2 cellular contexts compared by ENCODE assay signal in the genomic region with DNA sequence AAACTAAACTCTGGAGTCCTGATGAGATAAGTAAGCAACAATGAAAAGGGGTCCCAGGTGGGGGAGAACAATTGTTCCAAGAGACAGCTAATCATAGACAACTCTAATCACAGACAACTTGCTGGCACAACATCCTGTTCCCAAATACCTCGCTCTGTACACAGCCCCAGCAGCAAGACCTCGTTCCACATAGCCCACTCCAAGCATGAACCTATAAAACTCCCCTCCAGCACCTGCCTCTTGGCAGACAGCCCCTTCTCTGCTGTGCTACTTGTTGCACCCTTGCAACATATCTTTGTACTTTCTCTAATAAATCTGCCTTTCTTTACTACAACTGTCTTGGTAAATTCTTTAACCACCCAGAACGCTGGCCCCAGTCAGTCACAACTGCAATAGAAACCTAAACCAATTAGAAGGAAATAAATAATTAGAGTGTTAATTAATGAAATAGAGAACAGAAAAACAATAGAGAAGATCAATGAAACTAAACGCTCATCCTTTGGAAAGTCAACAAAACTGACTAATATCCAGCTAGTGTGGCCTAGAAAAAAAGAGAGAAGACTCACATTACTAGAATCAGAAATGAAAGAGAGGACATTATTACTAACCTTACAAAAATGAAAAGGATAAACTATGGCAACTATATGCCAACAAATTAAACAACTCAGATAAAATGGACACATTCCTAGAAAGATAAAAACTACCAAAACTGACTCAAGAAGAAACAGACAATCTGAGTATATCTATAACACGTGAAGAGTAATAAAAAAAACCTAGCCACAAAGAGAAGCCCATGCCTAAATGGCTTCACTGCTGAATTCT.
TF ChIP-seq lines count a peak whose summit lies in the region.

No MANE protein-coding gene starts in this region.

TF ChIP-seq in HEK293, 187 proteins besides CTCF, POLR2A, EP300 and RAD21:
- no peak for TF ChIP-seq ZNF544 (tag by site-specific recombination; IDR thresholded peaks at IDR 0.05)
- TF ChIP-seq SCRT1 (tag by site-specific recombination; IDR thresholded peaks at IDR 0.05; ENCODE audit: borderline replicate concordance), result peak; percentile 47; the same call in 1 of the 2 replicates
- TF ChIP-seq, protein P1, sequence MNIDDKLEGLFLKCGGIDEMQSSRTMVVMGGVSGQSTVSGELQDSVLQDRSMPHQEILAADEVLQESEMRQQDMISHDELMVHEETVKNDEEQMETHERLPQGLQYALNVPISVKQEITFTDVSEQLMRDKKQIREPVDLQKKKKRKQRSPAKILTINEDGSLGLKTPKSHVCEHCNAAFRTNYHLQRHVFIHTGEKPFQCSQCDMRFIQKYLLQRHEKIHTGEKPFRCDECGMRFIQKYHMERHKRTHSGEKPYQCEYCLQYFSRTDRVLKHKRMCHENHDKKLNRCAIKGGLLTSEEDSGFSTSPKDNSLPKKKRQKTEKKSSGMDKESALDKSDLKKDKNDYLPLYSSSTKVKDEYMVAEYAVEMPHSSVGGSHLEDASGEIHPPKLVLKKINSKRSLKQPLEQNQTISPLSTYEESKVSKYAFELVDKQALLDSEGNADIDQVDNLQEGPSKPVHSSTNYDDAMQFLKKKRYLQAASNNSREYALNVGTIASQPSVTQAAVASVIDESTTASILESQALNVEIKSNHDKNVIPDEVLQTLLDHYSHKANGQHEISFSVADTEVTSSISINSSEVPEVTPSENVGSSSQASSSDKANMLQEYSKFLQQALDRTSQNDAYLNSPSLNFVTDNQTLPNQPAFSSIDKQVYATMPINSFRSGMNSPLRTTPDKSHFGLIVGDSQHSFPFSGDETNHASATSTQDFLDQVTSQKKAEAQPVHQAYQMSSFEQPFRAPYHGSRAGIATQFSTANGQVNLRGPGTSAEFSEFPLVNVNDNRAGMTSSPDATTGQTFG (tag by site-specific recombination; IDR thresholded peaks at IDR 0.05; ENCODE audit: borderline replicate concordance), result no peak
- peak; percentile 86 for TF ChIP-seq SCRT2 (tag by site-specific recombination; IDR thresholded peaks at IDR 0.05)

TF ChIP-seq in GM12878, 131 proteins besides CTCF, POLR2A, EP300 and RAD21:
- TF ChIP-seq IKZF2 (IDR thresholded peaks at IDR 0.05), result peak in 1 of 2 experiments; percentile 17; a peak in 1 of 4 replicates
- peak; percentile 92 for TF ChIP-seq MTA2 (IDR thresholded peaks at IDR 0.05; ENCODE audit: low read depth)
- no peak for TF ChIP-seq FOXK2 (IDR thresholded peaks at IDR 0.05)
- TF ChIP-seq, protein P2, sequence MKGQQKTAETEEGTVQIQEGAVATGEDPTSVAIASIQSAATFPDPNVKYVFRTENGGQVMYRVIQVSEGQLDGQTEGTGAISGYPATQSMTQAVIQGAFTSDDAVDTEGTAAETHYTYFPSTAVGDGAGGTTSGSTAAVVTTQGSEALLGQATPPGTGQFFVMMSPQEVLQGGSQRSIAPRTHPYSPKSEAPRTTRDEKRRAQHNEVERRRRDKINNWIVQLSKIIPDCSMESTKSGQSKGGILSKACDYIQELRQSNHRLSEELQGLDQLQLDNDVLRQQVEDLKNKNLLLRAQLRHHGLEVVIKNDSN (IDR thresholded peaks at IDR 0.05; ENCODE audit: borderline replicate concordance, extremely low read length, insufficient read depth, low read depth, low read length), result no peak
- TF ChIP-seq, protein P3, sequence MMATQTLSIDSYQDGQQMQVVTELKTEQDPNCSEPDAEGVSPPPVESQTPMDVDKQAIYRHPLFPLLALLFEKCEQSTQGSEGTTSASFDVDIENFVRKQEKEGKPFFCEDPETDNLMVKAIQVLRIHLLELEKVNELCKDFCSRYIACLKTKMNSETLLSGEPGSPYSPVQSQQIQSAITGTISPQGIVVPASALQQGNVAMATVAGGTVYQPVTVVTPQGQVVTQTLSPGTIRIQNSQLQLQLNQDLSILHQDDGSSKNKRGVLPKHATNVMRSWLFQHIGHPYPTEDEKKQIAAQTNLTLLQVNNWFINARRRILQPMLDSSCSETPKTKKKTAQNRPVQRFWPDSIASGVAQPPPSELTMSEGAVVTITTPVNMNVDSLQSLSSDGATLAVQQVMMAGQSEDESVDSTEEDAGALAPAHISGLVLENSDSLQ (IDR thresholded peaks at IDR 0.05), result 0 out of 2 replicates have a peak, but pooled peaks have one; percentile 28
TF ChIP-seq in GM12878: peak in this region for 3.
